ENCODE assay signal across 2 cellular contexts in the genomic region with DNA sequence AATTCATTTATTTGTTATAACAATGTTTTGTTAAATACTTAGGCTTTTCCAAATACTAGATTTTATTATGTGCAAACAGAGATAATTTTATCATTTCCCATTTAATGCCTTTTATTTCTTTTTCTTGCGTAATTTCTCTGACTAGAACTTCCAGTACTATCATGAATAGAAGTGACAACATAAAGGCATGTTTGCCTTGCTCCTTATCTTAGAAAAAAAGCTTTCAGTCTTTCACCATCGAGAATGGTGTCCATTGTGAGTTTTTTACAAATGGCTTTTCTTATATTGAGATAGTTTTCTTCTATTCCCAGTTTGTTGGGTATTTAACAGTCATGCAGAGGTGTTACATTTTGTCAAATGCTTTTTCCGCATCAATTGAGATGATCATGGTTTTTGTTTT.
A peak's percentile ranks its signal among the peaks of the same experiment; 100 is the strongest.
TF ChIP-seq lines count a peak whose summit lies in the region.

No MANE protein-coding gene starts in this region.

TF ChIP-seq in liver, 16 proteins besides CTCF, POLR2A, EP300 and RAD21 (continued from another document):
- TF ChIP-seq, protein P1, sequence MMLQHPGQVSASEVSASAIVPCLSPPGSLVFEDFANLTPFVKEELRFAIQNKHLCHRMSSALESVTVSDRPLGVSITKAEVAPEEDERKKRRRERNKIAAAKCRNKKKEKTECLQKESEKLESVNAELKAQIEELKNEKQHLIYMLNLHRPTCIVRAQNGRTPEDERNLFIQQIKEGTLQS (IDR thresholded peaks at IDR 0.05): no peak
- TF ChIP-seq YY1 (IDR thresholded peaks at IDR 0.05) (peak; percentile 74), MAX (IDR thresholded peaks at IDR 0.05) (peak; percentile 39), FOXA1 (IDR thresholded peaks at IDR 0.05) (no peak), RXRA (IDR thresholded peaks at IDR 0.05) (peak; percentile 6 to 24), JUND (IDR thresholded peaks at IDR 0.05) (no peak), REST (IDR thresholded peaks at IDR 0.05) (no peak), TAF1 (conservative IDR thresholded peaks at IDR 0.05) (no peak), GABPA (IDR thresholded peaks at IDR 0.05 in 1 of 2, conservative IDR thresholded peaks at IDR 0.05 in 1 of 2) (no peak)

TF ChIP-seq in HepG2, 621 proteins besides CTCF, POLR2A, EP300 and RAD21 (continued from another document):
- TF ChIP-seq DDIT3 (CRISPR knock-in tag; IDR thresholded peaks at IDR 0.05) (no peak), CENPT (CRISPR knock-in tag; IDR thresholded peaks at IDR 0.05; ENCODE audit: low read depth) (no peak), KDM6A (CRISPR knock-in tag; IDR thresholded peaks at IDR 0.05; ENCODE audit: low read depth) (no peak)
- TF ChIP-seq, protein P2, sequence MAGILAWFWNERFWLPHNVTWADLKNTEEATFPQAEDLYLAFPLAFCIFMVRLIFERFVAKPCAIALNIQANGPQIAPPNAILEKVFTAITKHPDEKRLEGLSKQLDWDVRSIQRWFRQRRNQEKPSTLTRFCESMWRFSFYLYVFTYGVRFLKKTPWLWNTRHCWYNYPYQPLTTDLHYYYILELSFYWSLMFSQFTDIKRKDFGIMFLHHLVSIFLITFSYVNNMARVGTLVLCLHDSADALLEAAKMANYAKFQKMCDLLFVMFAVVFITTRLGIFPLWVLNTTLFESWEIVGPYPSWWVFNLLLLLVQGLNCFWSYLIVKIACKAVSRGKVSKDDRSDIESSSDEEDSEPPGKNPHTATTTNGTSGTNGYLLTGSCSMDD (CRISPR knock-in tag; IDR thresholded peaks at IDR 0.05): no peak
